8 cellular contexts compared by ENCODE assay signal in the genomic region with DNA sequence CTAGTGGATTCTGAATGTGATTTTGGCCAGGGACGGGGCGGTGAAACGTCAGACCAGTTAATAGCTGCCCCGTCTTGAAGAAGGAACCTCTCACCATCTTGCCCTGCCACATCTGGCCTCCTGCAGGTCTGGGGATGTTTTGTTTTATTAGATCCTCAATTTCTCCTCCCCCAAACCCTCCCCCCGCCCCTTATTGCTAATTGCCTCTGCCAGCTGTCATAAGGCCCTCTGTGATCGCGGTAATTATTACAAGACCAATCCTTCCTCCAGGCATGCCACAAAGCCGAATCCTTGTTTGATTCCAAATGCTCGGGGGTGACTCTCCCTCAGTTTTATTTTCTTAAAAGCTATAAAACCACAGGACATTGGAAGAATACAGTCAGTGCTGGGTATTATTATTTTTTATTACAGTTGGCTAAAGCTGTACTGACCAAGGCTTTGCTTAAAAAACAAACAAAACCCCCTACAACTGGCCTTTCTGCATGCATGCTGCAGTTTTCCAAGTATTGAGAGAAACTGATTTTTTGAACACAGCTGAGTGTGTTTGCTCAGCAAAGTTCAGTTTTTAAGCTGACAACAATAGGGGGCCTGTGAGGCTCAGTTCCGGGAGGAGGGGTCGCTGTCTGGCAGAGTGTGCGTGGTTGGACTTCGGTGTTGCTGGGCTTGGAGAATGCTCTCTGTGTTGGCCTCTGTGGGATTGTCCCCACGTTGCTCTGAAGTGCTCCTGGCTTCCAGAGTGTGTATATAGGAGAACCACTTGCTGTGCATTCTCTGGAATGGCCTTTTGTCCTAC. TPM values are rescaled to one million over a fixed set of nuclear protein-coding genes. Genes with fewer than 3 reads are reported as not detected.
A peak's percentile ranks its signal among the peaks of the same experiment; 100 is the strongest.
DNase-seq lines count a peak whose midpoint lies in the region; ATAC-seq, FAIRE-seq and TF ChIP-seq lines count a peak whose summit lies in the region.

No MANE protein-coding gene starts in this region.

- H3K4me3 ChIP-seq in thoracic aorta = peak overlapping the region; percentile 94

- no peak for FAIRE-seq in HTR-8/SVneo (lab: Jason Lieb, UNC)

- DNase-seq in Daoy (ENCODE audit: low read depth) = peak; percentile 63
- peak; percentile 81 for DNase-seq in KBM-7
- no peak for DNase-seq in activated naive CD4-positive, alpha-beta T cell treated with anti-CD3 and anti-CD28 coated beads, Interleukin-2, amount 50 U/mL, for 72 hours (ENCODE audit: low spot score in 2 of 2)
- DNase-seq in kidney tubule cell (ENCODE audit: low spot score) = peak; percentile 28
- no peak for DNase-seq in thoracic aorta (ENCODE audit: low spot score)
- DNase-seq in HTR-8/SVneo (ENCODE audit: insufficient read length, low spot score) = no peak
- no peak for DNase-seq in DMS153 treated with DMSO at 0.1 percent for 48 hours (lab: John Stamatoyannopoulos, UW; ENCODE audit: unreplicated experiment)

- H3K9me3 Mint-ChIP-seq in activated naive CD4-positive, alpha-beta T cell treated with anti-CD3 and anti-CD28 coated beads, Interleukin-2, amount 50 U/mL, for 72 hours = no peaks in the 10 kb centered on the region

- no peaks in the 10 kb centered on the region for H3K36me3 ChIP-seq in thoracic aorta

- H3K27ac Mint-ChIP-seq in activated naive CD4-positive, alpha-beta T cell treated with anti-CD3 and anti-CD28 coated beads, Interleukin-2, amount 50 U/mL, for 72 hours = peak overlapping the region; percentile 91 to 95

- TF ChIP-seq CTCF in thoracic aorta (IDR thresholded peaks at IDR 0.05) = no peak

- peaks cover 16 to 42% of the 10 kb centered on the region in 2 donors for H3K36me3 Mint-ChIP-seq in activated naive CD4-positive, alpha-beta T cell treated with anti-CD3 and anti-CD28 coated beads, Interleukin-2, amount 50 U/mL, for 72 hours

- H3K4me1 ChIP-seq in thoracic aorta (ENCODE audit: control insufficient read depth in 1 of 2, low read depth in 2 of 2) = peaks cover 6 to 19% of the 10 kb centered on the region in 2 donors

- in situ Hi-C loops in KBM-7 (cut with MboI; ENCODE audit: low pct_unique_long_range_greater_than_20kb, low sequenced_read_pairs) = loop anchor here (10.0 kb wide), 1 partner anchor 63 kb away; no protein-coding TSS in a partner anchor

- no peak for ATAC-seq in activated naive CD4-positive, alpha-beta T cell treated with anti-CD3 and anti-CD28 coated beads, Interleukin-2, amount 50 U/mL, for 72 hours
- ATAC-seq in thoracic aorta (ENCODE audit: insufficient number of reproducible peaks, low FRiP score, low read depth) = no peak
- ATAC-seq in GM19035 (IDR thresholded peaks at IDR 0.05; ENCODE audit: unreplicated experiment) = no peak

- H3K27me3 ChIP-seq in thoracic aorta (replicated peaks; ENCODE audit: insufficient read depth) = no peaks in the 10 kb centered on the region

- H3K9me3 ChIP-seq in thoracic aorta = no peaks in the 10 kb centered on the region

- H3K27ac ChIP-seq in thoracic aorta = no peak overlapping the region

RNA-seq across cellular contexts. Expression of a gene that starts 1.7 kb away (rescaled TPM):
- 55.3 and 59.5 TPM in 2 replicates for total RNA-seq in Daoy (2014; rRNA removed; shearing (Covaris generic))
- 100 to 1,000 TPM; 132 to 194 TPM for total RNA-seq in activated naive CD4-positive, alpha-beta T cell treated with anti-CD3 and anti-CD28 coated beads, Interleukin-2, amount 50 U/mL, for 72 hours
- 10 to 100 TPM; 17.6 to 46.0 TPM for total RNA-seq in thoracic aorta

Comparison
In these comparisons a context has a peak if more than half of its experiments do, and no peak if none do; other contexts are left out.
1. DNase-seq: peak in Daoy (single experiment), KBM-7 (single experiment) and kidney tubule cell (single experiment); none in activated naive CD4-positive, alpha-beta T cell treated with anti-CD3 and anti-CD28 coated beads, Interleukin-2, amount 50 U/mL, for 72 hours (0 of 2), thoracic aorta (single experiment), HTR-8/SVneo (single experiment) and DMS153 treated with DMSO at 0.1 percent for 48 hours (single experiment).